Comparison of ENCODE assay signal across 14 cellular contexts in the genomic region with DNA sequence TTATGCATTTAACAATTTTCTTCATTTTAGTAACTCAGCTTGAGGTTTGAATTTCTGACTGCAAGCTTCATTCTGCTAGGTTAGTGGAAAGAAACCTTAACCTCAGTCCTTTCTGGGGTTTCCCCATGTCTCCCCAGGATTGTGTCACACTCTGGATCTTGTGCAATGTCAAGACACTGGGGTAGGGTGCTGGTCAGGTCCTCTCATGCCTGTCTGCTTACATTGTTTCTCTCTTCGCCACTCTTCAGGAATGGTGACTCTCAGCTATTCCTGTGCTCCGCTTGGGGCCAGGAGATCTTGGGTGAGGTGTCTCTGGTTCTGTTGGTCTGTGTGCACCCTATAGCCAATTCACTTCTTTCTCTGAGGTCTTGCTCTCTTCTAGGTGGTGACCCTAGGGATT. TPM values are rescaled to one million over a fixed set of nuclear protein-coding genes. Genes with fewer than 3 reads are reported as not detected.
A peak's percentile ranks its signal among the peaks of the same experiment; 100 is the strongest.
DNase-seq lines count a peak whose midpoint lies in the region; TF ChIP-seq lines count a peak whose summit lies in the region.
"Had no signal": no experiment of that assay in that cellular context is flagged by ENCODE, and none has a peak within 500 bp of the region (broad histone marks: within the 10 kb centered on the region; RNA-seq: fewer than 3 reads in every experiment).

No MANE protein-coding gene starts in this region.

- CTCF ChIA-PET in PC-9 (lab: Charles Lee): no interaction called here

- TF ChIP-seq CTCF in chondrocyte (IDR thresholded peaks at IDR 0.05) (no peak), PC-9 (conservative IDR thresholded peaks at IDR 0.05) (no peak)

- no peaks in the 10 kb centered on the region for H3K27me3 ChIP-seq in PC-9 (ENCODE audit: insufficient read depth, low read depth)
- H3K27me3 ChIP-seq: spleen had no signal

- POLR2A ChIA-PET in PC-9 (lab: Charles Lee; ENCODE audit: unreplicated experiment): no interaction called here

- no peaks in the 10 kb centered on the region for H3K4me1 ChIP-seq in PC-9 (replicated peaks; ENCODE audit: insufficient read depth)

- no peaks in the 10 kb centered on the region for H3K27me3 Mint-ChIP-seq in activated CD4-positive, alpha-beta T cell treated with anti-CD3 and anti-CD28 coated beads, Interleukin-2, amount 10 ng/mL, durations not matched to agents 24 days and 14 days
- no peaks in the 10 kb centered on the region for H3K27me3 Mint-ChIP-seq in chondrocyte (ENCODE audit: low read depth)

- H3K9me2 ChIP-seq in PC-9 (ENCODE audit: insufficient read depth): no peaks in the 10 kb centered on the region

- BruUV-seq in PC-9 (replicated peaks; lab: Mats Ljungman, UMichigan): no TSS peak

- intact Hi-C loops in activated CD4-positive, alpha-beta T cell treated with anti-CD3 and anti-CD28 coated beads, Interleukin-2, amount 10 ng/mL, durations not matched to agents 24 days and 14 days (cut with micrococcal nuclease): loop anchor here (1.0 to 10.0 kb wide), 8 partner anchors 17 to 317 kb away; a partner anchor contains a TSS
- intact Hi-C loops in PC-9 (cut with micrococcal nuclease; ENCODE audit: unreplicated experiment): no loop called here

- H3K27ac ChIP-seq in PC-9: no peak overlapping the region

- H2AFZ ChIP-seq in PC-9: no peak overlapping the region

- peaks cover 7% of the 10 kb centered on the region for H3K9me3 Mint-ChIP-seq in activated CD4-positive, alpha-beta T cell treated with anti-CD3 and anti-CD28 coated beads, Interleukin-2, amount 10 ng/mL, durations not matched to agents 24 days and 14 days
- no peaks in the 10 kb centered on the region for H3K9me3 Mint-ChIP-seq in chondrocyte (ENCODE audit: low read depth)

- H3K4me3 Mint-ChIP-seq in activated CD4-positive, alpha-beta T cell treated with anti-CD3 and anti-CD28 coated beads, Interleukin-2, amount 10 ng/mL, durations not matched to agents 24 days and 14 days: peak overlapping the region; percentile 18
- H3K4me3 Mint-ChIP-seq in chondrocyte (ENCODE audit: unreplicated experiment): no peak overlapping the region

- no peaks in the 10 kb centered on the region for H3K9me3 ChIP-seq in PC-9 (ENCODE audit: insufficient read depth, low read depth)
- H3K9me3 ChIP-seq: spleen had no signal

- H3K4me3 ChIP-seq in PC-9: no peak overlapping the region
- H3K4me3 ChIP-seq: spleen had no signal

- H3K27ac Mint-ChIP-seq in activated CD4-positive, alpha-beta T cell treated with anti-CD3 and anti-CD28 coated beads, Interleukin-2, amount 10 ng/mL, durations not matched to agents 24 days and 14 days: peak overlapping the region; percentile 78
- peak overlapping the region; percentile 18 for H3K27ac Mint-ChIP-seq in chondrocyte (ENCODE audit: unreplicated experiment)

- peak; percentile 89 for DNase-seq in activated CD4-positive, alpha-beta T cell treated with anti-CD3 and anti-CD28 coated beads, Interleukin-2, amount 10 ng/mL, durations not matched to agents 24 days and 14 days
- DNase-seq in activated CD4-positive, alpha-beta T cell treated with anti-CD3 and anti-CD28 coated beads, Interleukin-2, amount 50 U/mL, for 4 hours: no peak
- DNase-seq in NOMO-1 treated with dmso at 0.1 percent for 144 hours (lab: John Stamatoyannopoulos, UW; ENCODE audit: unreplicated experiment) (peak; percentile 4), chondrocyte (ENCODE audit: low spot score) (no peak), HT-29 (ENCODE audit: low spot score) (no peak), PC-9 (no peak), NCI-H446 (lab: John Stamatoyannopoulos, UW) (no peak)
- peak; percentile 80 for DNase-seq in stimulated activated CD4-positive, alpha-beta T cell treated with anti-CD3 and anti-CD28 coated beads, Interleukin-1b, Interleukin-23, amount 100 ng/mL, for 48 hours
- DNase-seq: ACHN; activated effector memory CD4-positive, alpha-beta T cell treated with Interleukin-2 at 50 U/mL for 16 hours; KG1; NCI-H510A; spleen; SW 1271 had no signal

- peaks cover 60% of the 10 kb centered on the region for H3K4me1 Mint-ChIP-seq in activated CD4-positive, alpha-beta T cell treated with anti-CD3 and anti-CD28 coated beads, Interleukin-2, amount 10 ng/mL, durations not matched to agents 24 days and 14 days
- H3K4me1 Mint-ChIP-seq in chondrocyte (ENCODE audit: low read depth): peaks cover 18% of the 10 kb centered on the region

- no peaks in the 10 kb centered on the region for H3F3A ChIP-seq in PC-9 (ENCODE audit: insufficient read depth, low read depth)

- H3K79me2 ChIP-seq in PC-9 (ENCODE audit: low read depth): no peaks in the 10 kb centered on the region

- H3K4me2 ChIP-seq in PC-9: no peak overlapping the region

- peaks cover 2% of the 10 kb centered on the region for H3K36me3 Mint-ChIP-seq in activated CD4-positive, alpha-beta T cell treated with anti-CD3 and anti-CD28 coated beads, Interleukin-2, amount 10 ng/mL, durations not matched to agents 24 days and 14 days (ENCODE audit: low read depth)
- no peaks in the 10 kb centered on the region for H3K36me3 Mint-ChIP-seq in chondrocyte (ENCODE audit: low read depth)

- no peaks in the 10 kb centered on the region for H3K36me3 ChIP-seq in PC-9 (ENCODE audit: low read depth)
- H3K36me3 ChIP-seq: spleen had no signal

- H4K20me1 ChIP-seq in PC-9 (ENCODE audit: insufficient read depth): no peaks in the 10 kb centered on the region

RNA-seq across cellular contexts. Expression of a gene that starts 23.9 kb away (rescaled TPM):
- 104 TPM in 2 replicates for total RNA-seq in activated CD4-positive, alpha-beta T cell treated with anti-CD3 and anti-CD28 coated beads, Interleukin-2, amount 10 ng/mL, durations not matched to agents 24 days and 14 days
- total RNA-seq in chondrocyte (not detected in 3 replicates), PC-9 (2021) (not detected in 2 replicates)
- total RNA-seq in HT-29 (2014; rRNA removed; shearing (Covaris generic)): not detected in 2 replicates

RNA-seq across cellular contexts. Expression of a gene that starts 45.1 kb away (rescaled TPM):
- 111 and 114 TPM in 2 replicates for total RNA-seq in activated CD4-positive, alpha-beta T cell treated with anti-CD3 and anti-CD28 coated beads, Interleukin-2, amount 10 ng/mL, durations not matched to agents 24 days and 14 days
- total RNA-seq in chondrocyte (not detected in 3 replicates), PC-9 (2021) (not detected in 2 replicates)
- not detected in 2 replicates for total RNA-seq in HT-29 (2014; rRNA removed; shearing (Covaris generic))

Comparison
In these comparisons a context has a peak if more than half of its experiments do, and no peak if none do; other contexts are left out.
1. DNase-seq: peak in activated CD4-positive, alpha-beta T cell treated with anti-CD3 and anti-CD28 coated beads, Interleukin-2, amount 10 ng/mL, durations not matched to agents 24 days and 14 days (single experiment), NOMO-1 treated with dmso at 0.1 percent for 144 hours (single experiment) and stimulated activated CD4-positive, alpha-beta T cell treated with anti-CD3 and anti-CD28 coated beads, Interleukin-1b, Interleukin-23, amount 100 ng/mL, for 48 hours (single experiment); none in activated CD4-positive, alpha-beta T cell treated with anti-CD3 and anti-CD28 coated beads, Interleukin-2, amount 50 U/mL, for 4 hours (0 of 2), chondrocyte (single experiment), HT-29 (single experiment), PC-9 (0 of 2) and NCI-H446 (0 of 2).
2. RNA of a gene that starts 23.9 kb away (total RNA-seq): 104 TPM in activated CD4-positive, alpha-beta T cell treated with anti-CD3 and anti-CD28 coated beads, Interleukin-2, amount 10 ng/mL, durations not matched to agents 24 days and 14 days; not detected in chondrocyte, not detected in HT-29 and not detected in PC-9; every median in the first group is over 10 times any median in the second.
3. RNA of a gene that starts 45.1 kb away (total RNA-seq): 111 to 114 TPM in activated CD4-positive, alpha-beta T cell treated with anti-CD3 and anti-CD28 coated beads, Interleukin-2, amount 10 ng/mL, durations not matched to agents 24 days and 14 days; not detected in chondrocyte, not detected in HT-29 and not detected in PC-9; every median in the first group is over 100 times any median in the second.